10 cellular contexts compared by ENCODE assay signal in the genomic region with DNA sequence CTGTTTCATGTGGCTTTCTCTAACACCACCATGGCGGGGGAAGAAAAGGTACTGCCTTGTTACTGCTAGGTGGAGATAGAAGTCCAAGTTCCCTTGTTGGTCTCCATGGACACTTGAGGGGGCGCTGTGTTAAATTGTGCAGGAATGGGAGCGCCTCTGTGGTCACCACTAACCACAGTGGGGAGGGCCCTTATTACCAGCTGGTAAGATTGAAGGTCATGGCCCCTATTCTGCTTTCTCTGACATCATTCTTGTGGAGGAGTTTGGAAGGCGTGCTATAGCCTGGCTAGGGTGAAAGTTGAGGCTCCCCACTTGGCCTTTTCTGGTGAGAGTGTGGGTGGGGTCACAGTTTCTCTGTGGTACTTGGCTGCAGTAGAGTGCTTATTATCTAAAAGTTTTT. TPM values are rescaled to one million over a fixed set of nuclear protein-coding genes. Genes with fewer than 3 reads are reported as not detected.
A peak's percentile ranks its signal among the peaks of the same experiment; 100 is the strongest.
DNase-seq lines count a peak whose midpoint lies in the region; ATAC-seq and TF ChIP-seq lines count a peak whose summit lies in the region.
"Had no signal": no experiment of that assay in that cellular context is flagged by ENCODE, and none has a peak within 500 bp of the region (broad histone marks: within the 10 kb centered on the region; RNA-seq: fewer than 3 reads in every experiment).

No MANE protein-coding gene starts in this region.

- H4K20me1 ChIP-seq in OCI-LY7 (ENCODE audit: insufficient read depth, low read length), result no peaks in the 10 kb centered on the region

- CTCF ChIA-PET in OCI-LY7 (lab: Charles Lee; ENCODE audit: unreplicated experiment), result no interaction called here

- TF ChIP-seq POLR2A in uterus (IDR thresholded peaks at IDR 0.05), result no peak

- H3K4me1 ChIP-seq in OCI-LY7 (ENCODE audit: insufficient read depth, low read length, poor library complexity, severe bottlenecking) (no peaks in the 10 kb centered on the region), uterus (no peaks in the 10 kb centered on the region)

- H3K4me2 ChIP-seq in OCI-LY7 (ENCODE audit: low read length), result no peak overlapping the region

- POLR2A ChIA-PET in OCI-LY7 (lab: Charles Lee), result no interaction called here

- no peaks in the 10 kb centered on the region for H3K9me2 ChIP-seq in OCI-LY7 (ENCODE audit: insufficient read depth, low read length)

- no peak for DNase-seq in OCI-LY7 (ENCODE audit: low spot score)
- peak; percentile 58 for DNase-seq in myocyte (ENCODE audit: low read depth)
- DNase-seq in uterus, result no peak
- no peak for DNase-seq in stimulated activated naive CD4-positive, alpha-beta T cell treated with Interleukin-2 at 50 U/mL for 16 hours (lab: John Stamatoyannopoulos, UW)
- DNase-seq in posterior cingulate gyrus, result no peak
- DNase-seq: dorsolateral prefrontal cortex, NCI-H1048 had no signal

- peaks cover 11% of the 10 kb centered on the region for H3K9me3 ChIP-seq in OCI-LY7 (ENCODE audit: low read length)
- H3K9me3 ChIP-seq in uterus, result no peaks in the 10 kb centered on the region

- ATAC-seq in GM18858 (IDR thresholded peaks at IDR 0.05; ENCODE audit: unreplicated experiment) (peak; percentile 39), HG02588 (IDR thresholded peaks at IDR 0.05; ENCODE audit: unreplicated experiment) (peak; percentile 82)

- H3K79me2 ChIP-seq in OCI-LY7 (ENCODE audit: insufficient read depth, low read depth, low read length), result no peaks in the 10 kb centered on the region

- H2AFZ ChIP-seq in OCI-LY7 (ENCODE audit: low read length), result no peak overlapping the region

- no peaks in the 10 kb centered on the region for H3K27me3 ChIP-seq in uterus

- H3K27ac ChIP-seq in OCI-LY7 (ENCODE audit: low read depth, low read length, poor library complexity, severe bottlenecking) (no peak overlapping the region), uterus (no peak overlapping the region)
- H3K27ac ChIP-seq: dorsolateral prefrontal cortex, SK-N-MC had no signal

- intact Hi-C loops in OCI-LY7 (cut with micrococcal nuclease; ENCODE audit: unreplicated experiment) (no loop called here), uterus (cut with DNase I; ENCODE audit: low total_unique reads) (no loop called here), posterior cingulate gyrus (cut with DNase I) (no loop called here)

- TF ChIP-seq CTCF in OCI-LY7 (conservative IDR thresholded peaks at IDR 0.05; ENCODE audit: low read length) (peak; percentile 49; the same call in 1 of the 2 replicates), uterus (IDR thresholded peaks at IDR 0.05) (no peak)

- H3K4me3 ChIP-seq in OCI-LY7 (ENCODE audit: low read depth, low read length, poor library complexity, severe bottlenecking) (no peak overlapping the region), uterus (no peak overlapping the region)
- H3K4me3 ChIP-seq: dorsolateral prefrontal cortex, SK-N-MC had no signal

- no TSS peak for BruUV-seq in OCI-LY7 (replicated peaks; lab: Mats Ljungman, UMichigan)

- H3K36me3 ChIP-seq in OCI-LY7 (ENCODE audit: insufficient read depth, low read length) (no peaks in the 10 kb centered on the region), uterus (no peaks in the 10 kb centered on the region)

RNA-seq across cellular contexts. Expression of a gene that starts 14.9 kb away (rescaled TPM):
- 8.4 and 11.7 TPM in 2 replicates for total RNA-seq in OCI-LY7 (2014; rRNA removed; shearing (Covaris generic))
- total RNA-seq in OCI-LY7 (2022), result 18.1 and 22.3 TPM in 2 replicates
- 18.5 and 22.9 TPM in 2 replicates for total RNA-seq in myocyte
- polyA plus RNA-seq in myocyte (2012), result 17.4 TPM
- 10 to 100 TPM; 27.4 to 52.9 (median 51.6) TPM for total RNA-seq in uterus
